Comparison of ENCODE assay signal across 17 cellular contexts in genomic region chr12:22541496-22541895, GRCh38. TPM values are rescaled to one million over a fixed set of nuclear protein-coding genes. Genes with fewer than 3 reads are reported as not detected.
DNase-seq lines count a peak whose midpoint lies in the region; ATAC-seq, FAIRE-seq and TF ChIP-seq lines count a peak whose summit lies in the region.
"Had no signal": no experiment of that assay in that cellular context is flagged by ENCODE, and none has a peak within 500 bp of the region (broad histone marks: within the 10 kb centered on the region; RNA-seq: fewer than 3 reads in every experiment).

No MANE protein-coding gene starts in this region.

- H3K27me3 ChIP-seq in CD4-positive, CD25-positive, alpha-beta regulatory T cell (ENCODE audit: control insufficient read depth, insufficient read depth, low read length), result no peaks in the 10 kb centered on the region
- H3K27me3 ChIP-seq: right atrium auricular region, uterus had no signal

- peaks cover 2% of the 10 kb centered on the region for H3K27me3 Mint-ChIP-seq in T-helper 2 cell treated with Interferon-gamma antibody and Interleukin-4, amounts not matched to agents 5 μg/mL and 100 μg/mL, for 36 hours (ENCODE audit: low read depth)
- H3K27me3 Mint-ChIP-seq in CD4-positive, CD25-positive, alpha-beta regulatory T cell, result peaks cover 7% of the 10 kb centered on the region
- H3K27me3 Mint-ChIP-seq in memory B cell, result no peaks in the 10 kb centered on the region

- peaks cover 44% of the 10 kb centered on the region for H3K36me3 Mint-ChIP-seq in T-helper 2 cell treated with Interferon-gamma antibody and Interleukin-4, amounts not matched to agents 5 μg/mL and 100 μg/mL, for 36 hours (ENCODE audit: low read depth)
- peaks cover 28% of the 10 kb centered on the region for H3K36me3 Mint-ChIP-seq in CD4-positive, CD25-positive, alpha-beta regulatory T cell
- peaks cover 19% of the 10 kb centered on the region for H3K36me3 Mint-ChIP-seq in memory B cell

- CTCF ChIA-PET in OCI-LY7 (lab: Charles Lee; ENCODE audit: unreplicated experiment), result no interaction called here

- H3K79me2 ChIP-seq in OCI-LY7 (ENCODE audit: insufficient read depth, low read depth, low read length), result peaks cover 39% of the 10 kb centered on the region; the same call in 1 of the 2 replicates

- no peak overlapping the region for H3K27ac Mint-ChIP-seq in T-helper 2 cell treated with Interferon-gamma antibody and Interleukin-4, amounts not matched to agents 5 μg/mL and 100 μg/mL, for 36 hours
- H3K27ac Mint-ChIP-seq in CD4-positive, CD25-positive, alpha-beta regulatory T cell, result peak overlapping the region in 2 of 3 donors; percentile 0 to 96
- no peak overlapping the region for H3K27ac Mint-ChIP-seq in memory B cell
- H3K27ac Mint-ChIP-seq: activated CD8-positive, alpha-beta T cell treated with anti-CD3 and anti-CD28 coated beads for 36 hours had no signal

- no peak for DNase-seq in T-helper 2 cell treated with Interferon-gamma antibody and Interleukin-4, amounts not matched to agents 5 μg/mL and 100 μg/mL, for 36 hours (ENCODE audit: low spot score)
- DNase-seq in T-helper 2 cell (no peak), OCI-LY7 (ENCODE audit: low spot score) (no peak), memory B cell (ENCODE audit: low spot score in 2 of 2) (no peak), iPS-NIHi7 (ENCODE audit: extremely low spot score) (no peak), GM12892 (ENCODE audit: insufficient read length) (no peak)
- DNase-seq in CD4-positive, CD25-positive, alpha-beta regulatory T cell, result no peak
- DNase-seq: activated CD8-positive, alpha-beta T cell treated with anti-CD3 and anti-CD28 coated beads for 36 hours; Caco-2; foreskin fibroblast; mesendoderm; MM.1S; NCI-H2081 treated with DMSO at 0.1 percent for 48 hours; NCI-H524 treated with DMSO at 0.1 percent for 48 hours; uterus had no signal

- POLR2A ChIA-PET in OCI-LY7 (lab: Charles Lee), result interaction anchor here (0.6 kb wide), 1 partner anchor 110 kb away, joined by 3 read pairs; no protein-coding TSS in a partner anchor

- H3K4me1 ChIP-seq in CD4-positive, CD25-positive, alpha-beta regulatory T cell (ENCODE audit: control insufficient read depth, insufficient read depth, low read length, poor library complexity, severe bottlenecking), result peaks cover 48% of the 10 kb centered on the region
- H3K4me1 ChIP-seq in OCI-LY7 (ENCODE audit: insufficient read depth, low read length, poor library complexity, severe bottlenecking), result peaks cover 34% of the 10 kb centered on the region
- H3K4me1 ChIP-seq: uterus had no signal

- no peak for TF ChIP-seq CTCF in OCI-LY7 (conservative IDR thresholded peaks at IDR 0.05; ENCODE audit: low read length)

- TF ChIP-seq POLR2A in GM12892 (IDR thresholded peaks at IDR 0.05; ENCODE audit: low read depth, low read length), result no peak

- peak overlapping the region; percentile 0 for H3K4me3 ChIP-seq in CD4-positive, CD25-positive, alpha-beta regulatory T cell (ENCODE audit: low read depth, low read length)
- no peak overlapping the region for H3K4me3 ChIP-seq in OCI-LY7 (ENCODE audit: low read depth, low read length, poor library complexity, severe bottlenecking)
- H3K4me3 ChIP-seq: right atrium auricular region, uterus had no signal

- ATAC-seq in CD4-positive, CD25-positive, alpha-beta regulatory T cell (ENCODE audit: low read depth in 2 of 2), result no peak
- ATAC-seq in memory B cell (ENCODE audit: low read depth) (no peak), GM19351 (IDR thresholded peaks at IDR 0.05; ENCODE audit: unreplicated experiment) (no peak)
- ATAC-seq: activated CD8-positive, alpha-beta T cell treated with anti-CD3 and anti-CD28 coated beads for 36 hours had no signal

- H4K20me1 ChIP-seq in OCI-LY7 (ENCODE audit: insufficient read depth, low read length), result no peaks in the 10 kb centered on the region; the same call in 1 of the 2 replicates

- H3K9me3 Mint-ChIP-seq in T-helper 2 cell treated with Interferon-gamma antibody and Interleukin-4, amounts not matched to agents 5 μg/mL and 100 μg/mL, for 36 hours, result peaks cover 3% of the 10 kb centered on the region
- peaks cover 0 to 4% (median 0%) of the 10 kb centered on the region in 7 donors for H3K9me3 Mint-ChIP-seq in CD4-positive, CD25-positive, alpha-beta regulatory T cell
- H3K9me3 Mint-ChIP-seq in memory B cell, result peaks cover 8% of the 10 kb centered on the region
- H3K9me3 Mint-ChIP-seq: activated CD8-positive, alpha-beta T cell treated with anti-CD3 and anti-CD28 coated beads for 36 hours had no signal

- H3K9me3 ChIP-seq in CD4-positive, CD25-positive, alpha-beta regulatory T cell (ENCODE audit: control insufficient read depth in 2 of 2, low read length in 2 of 2), result no peaks in the 10 kb centered on the region
- peaks cover 4% of the 10 kb centered on the region; the same call in 1 of the 2 replicates for H3K9me3 ChIP-seq in OCI-LY7 (ENCODE audit: low read length)
- H3K9me3 ChIP-seq: Caco-2, right atrium auricular region, uterus had no signal

- H3K36me3 ChIP-seq in CD4-positive, CD25-positive, alpha-beta regulatory T cell (ENCODE audit: control insufficient read depth, insufficient read depth, low read length), result peaks cover 12% of the 10 kb centered on the region
- H3K36me3 ChIP-seq in OCI-LY7 (ENCODE audit: insufficient read depth, low read length), result peaks cover 26% of the 10 kb centered on the region
- H3K36me3 ChIP-seq: right atrium auricular region, uterus had no signal

- peak overlapping the region; percentile 94 for H3K4me3 Mint-ChIP-seq in T-helper 2 cell treated with Interferon-gamma antibody and Interleukin-4, amounts not matched to agents 5 μg/mL and 100 μg/mL, for 36 hours
- peak overlapping the region; percentile 6 to 99 (median 58) for H3K4me3 Mint-ChIP-seq in CD4-positive, CD25-positive, alpha-beta regulatory T cell
- peak overlapping the region; percentile 30 for H3K4me3 Mint-ChIP-seq in memory B cell

- intact Hi-C loops in OCI-LY7 (cut with micrococcal nuclease; ENCODE audit: unreplicated experiment), result loop anchor here (10.0 kb wide), 1 partner anchor 497 kb away; the partner anchor contains the start of gene CMAS

- BruUV-seq in OCI-LY7 (replicated peaks; lab: Mats Ljungman, UMichigan), result no TSS peak

- no peak overlapping the region for H2AFZ ChIP-seq in OCI-LY7 (ENCODE audit: low read length)

- no peak for FAIRE-seq in GM12892 (lab: Jason Lieb, UNC)

- no peaks in the 10 kb centered on the region for H3K9me2 ChIP-seq in OCI-LY7 (ENCODE audit: insufficient read depth, low read length)

- peak overlapping the region; percentile 89; the same call in 1 of the 2 replicates for H3K4me2 ChIP-seq in OCI-LY7 (ENCODE audit: low read length)

- peaks cover 43% of the 10 kb centered on the region for H3K4me1 Mint-ChIP-seq in T-helper 2 cell treated with Interferon-gamma antibody and Interleukin-4, amounts not matched to agents 5 μg/mL and 100 μg/mL, for 36 hours (ENCODE audit: low read depth)
- peaks cover 50 to 70% (median 61%) of the 10 kb centered on the region in 4 donors for H3K4me1 Mint-ChIP-seq in CD4-positive, CD25-positive, alpha-beta regulatory T cell
- H3K4me1 Mint-ChIP-seq in memory B cell, result peaks cover 41% of the 10 kb centered on the region

- no peak overlapping the region for H3K27ac ChIP-seq in CD4-positive, CD25-positive, alpha-beta regulatory T cell (ENCODE audit: insufficient read depth, low read length, poor library complexity, severe bottlenecking)
- no peak overlapping the region for H3K27ac ChIP-seq in OCI-LY7 (ENCODE audit: low read depth, low read length, poor library complexity, severe bottlenecking)
- H3K27ac ChIP-seq: right atrium auricular region, uterus had no signal

RNA-seq across cellular contexts. Expression of gene C2CD5, which starts 2.8 kb away (rescaled TPM):
- 40.0 TPM for total RNA-seq in CD4-positive, CD25-positive, alpha-beta regulatory T cell
- polyA plus RNA-seq in CD4-positive, CD25-positive, alpha-beta regulatory T cell, result 10 to 100 TPM; 12.8 to 23.3 (median 18.7) TPM
- total RNA-seq in OCI-LY7 (2014; rRNA removed; shearing (Covaris generic)), result 19.7 and 28.4 TPM in 2 replicates
- total RNA-seq in OCI-LY7 (2022), result 50.2 and 61.8 TPM in 2 replicates
- polyA plus RNA-seq in GM12892 (2012; ENCODE audit: missing spikeins), result 21.7 TPM

Comparison
In these comparisons a context has a peak if more than half of its experiments do, and no peak if none do; other contexts are left out.
1. H3K27ac Mint-ChIP-seq: peak in CD4-positive, CD25-positive, alpha-beta regulatory T cell (2 of 3); none in T-helper 2 cell treated with Interferon-gamma antibody and Interleukin-4, amounts not matched to agents 5 μg/mL and 100 μg/mL, for 36 hours (single experiment) and memory B cell (single experiment).
2. H3K4me3 Mint-ChIP-seq: peak in every context shown above with its lines; median percentile 94 in T-helper 2 cell treated with Interferon-gamma antibody and Interleukin-4, amounts not matched to agents 5 μg/mL and 100 μg/mL, for 36 hours; 58 in CD4-positive, CD25-positive, alpha-beta regulatory T cell; 30 in memory B cell.